Comparison of ENCODE assay signal across 2 cellular contexts in genomic region chr10:22438714-22439113, GRCh38.
TF ChIP-seq lines count a peak whose summit lies in the region.

No MANE protein-coding gene starts in this region.

TF ChIP-seq in GM23338, 12 proteins besides CTCF, POLR2A, EP300 and RAD21 (continued from another document):
- TF ChIP-seq ZNF462 (CRISPR knock-in tag; IDR thresholded peaks at IDR 0.05) (no peak), EZH2 (IDR thresholded peaks at IDR 0.05; ENCODE audit: low read depth, unreplicated experiment) (no peak), CREB1 (CRISPR knock-in tag; IDR thresholded peaks at IDR 0.05; ENCODE audit: low read depth) (no peak), POLR2AphosphoS5 (IDR thresholded peaks at IDR 0.05; ENCODE audit: low read depth) (no peak), REST (IDR thresholded peaks at IDR 0.05; ENCODE audit: unreplicated experiment) (no peak), JUNB (IDR thresholded peaks at IDR 0.05; ENCODE audit: unreplicated experiment) (no peak), NANOG (IDR thresholded peaks at IDR 0.05; ENCODE audit: borderline replicate concordance) (no peak), STAT1 (IDR thresholded peaks at IDR 0.05; ENCODE audit: unreplicated experiment) (no peak), ZNF331 (CRISPR knock-in tag; IDR thresholded peaks at IDR 0.05; ENCODE audit: low read depth) (no peak)
- TF ChIP-seq, protein P1, sequence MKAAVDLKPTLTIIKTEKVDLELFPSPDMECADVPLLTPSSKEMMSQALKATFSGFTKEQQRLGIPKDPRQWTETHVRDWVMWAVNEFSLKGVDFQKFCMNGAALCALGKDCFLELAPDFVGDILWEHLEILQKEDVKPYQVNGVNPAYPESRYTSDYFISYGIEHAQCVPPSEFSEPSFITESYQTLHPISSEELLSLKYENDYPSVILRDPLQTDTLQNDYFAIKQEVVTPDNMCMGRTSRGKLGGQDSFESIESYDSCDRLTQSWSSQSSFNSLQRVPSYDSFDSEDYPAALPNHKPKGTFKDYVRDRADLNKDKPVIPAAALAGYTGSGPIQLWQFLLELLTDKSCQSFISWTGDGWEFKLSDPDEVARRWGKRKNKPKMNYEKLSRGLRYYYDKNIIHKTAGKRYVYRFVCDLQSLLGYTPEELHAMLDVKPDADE (IDR thresholded peaks at IDR 0.05), result no peak
TF ChIP-seq in GM23338: peak in this region for 0.

TF ChIP-seq in SK-N-SH, 30 proteins besides CTCF, POLR2A, EP300 and RAD21 (continued from another document):
- no peak for TF ChIP-seq REST (IDR thresholded peaks at IDR 0.05; ENCODE audit: low read depth, low read length)
- TF ChIP-seq, protein P2, sequence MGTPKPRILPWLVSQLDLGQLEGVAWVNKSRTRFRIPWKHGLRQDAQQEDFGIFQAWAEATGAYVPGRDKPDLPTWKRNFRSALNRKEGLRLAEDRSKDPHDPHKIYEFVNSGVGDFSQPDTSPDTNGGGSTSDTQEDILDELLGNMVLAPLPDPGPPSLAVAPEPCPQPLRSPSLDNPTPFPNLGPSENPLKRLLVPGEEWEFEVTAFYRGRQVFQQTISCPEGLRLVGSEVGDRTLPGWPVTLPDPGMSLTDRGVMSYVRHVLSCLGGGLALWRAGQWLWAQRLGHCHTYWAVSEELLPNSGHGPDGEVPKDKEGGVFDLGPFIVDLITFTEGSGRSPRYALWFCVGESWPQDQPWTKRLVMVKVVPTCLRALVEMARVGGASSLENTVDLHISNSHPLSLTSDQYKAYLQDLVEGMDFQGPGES (IDR thresholded peaks at IDR 0.05; ENCODE audit: low read depth, low read length), result no peak
